Comparison of ENCODE assay signal across 28 cellular contexts in genomic region chr1:163161337-163161736, GRCh38.
"Had no signal": no experiment of that assay in that cellular context is flagged by ENCODE, and none has a peak within 500 bp of the region (broad histone marks: within the 10 kb centered on the region; RNA-seq: fewer than 3 reads in every experiment).

No MANE protein-coding gene starts in this region.

- H3K4me1 ChIP-seq: Peyer's patch had no signal

- H3K4me3 ChIP-seq: Peyer's patch, SJSA1 had no signal

- H3K27ac Mint-ChIP-seq: activated B cell treated with CpG ODN at 0.5 μM for 24 hours; activated CD4-positive, alpha-beta memory T cell treated with anti-CD3 and anti-CD28 coated beads, Interleukin-2, amount 10 ng/mL, durations not matched to agents 7 days and 5 days; activated naive CD8-positive, alpha-beta T cell treated with anti-CD3 and anti-CD28 coated beads for 36 hours; activated T-helper 1 cell treated with anti-CD3 and anti-CD28 coated beads, Interleukin-12 subunit alpha, Interleukin-12 subunit beta, Interleukin-2, Interleukin-4 antibody, amounts not matched to agents 30 ng/mL and 10 ng/mL and 1 ng/mL, durations not matched to agents 14 hours and 24 hours and 36 hours had no signal

- H3K9me3 Mint-ChIP-seq: activated CD4-positive, alpha-beta memory T cell treated with anti-CD3 and anti-CD28 coated beads, Interleukin-2, amount 10 ng/mL, durations not matched to agents 7 days and 5 days; activated T-helper 1 cell treated with anti-CD3 and anti-CD28 coated beads, Interleukin-12 subunit alpha, Interleukin-12 subunit beta, Interleukin-2, Interleukin-4 antibody, amounts not matched to agents 30 ng/mL and 10 ng/mL and 1 ng/mL, durations not matched to agents 14 hours and 24 hours and 36 hours had no signal

- H3K27ac ChIP-seq: Peyer's patch, SJSA1 had no signal

- H3K4me3 Mint-ChIP-seq: activated B cell treated with CpG ODN at 0.5 μM for 24 hours; activated CD4-positive, alpha-beta memory T cell treated with anti-CD3 and anti-CD28 coated beads, Interleukin-2, amount 10 ng/mL, durations not matched to agents 7 days and 5 days; activated naive CD8-positive, alpha-beta T cell treated with anti-CD3 and anti-CD28 coated beads for 36 hours; activated T-helper 1 cell treated with anti-CD3 and anti-CD28 coated beads, Interleukin-12 subunit alpha, Interleukin-12 subunit beta, Interleukin-2, Interleukin-4 antibody, amounts not matched to agents 30 ng/mL and 10 ng/mL and 1 ng/mL, durations not matched to agents 14 hours and 24 hours and 36 hours had no signal

- H3K4me1 Mint-ChIP-seq: activated B cell treated with CpG ODN at 0.5 μM for 24 hours; activated CD4-positive, alpha-beta memory T cell treated with anti-CD3 and anti-CD28 coated beads, Interleukin-2, amount 10 ng/mL, durations not matched to agents 7 days and 5 days; activated naive CD8-positive, alpha-beta T cell treated with anti-CD3 and anti-CD28 coated beads for 36 hours had no signal

- H3K27me3 Mint-ChIP-seq: activated B cell treated with CpG ODN at 0.5 μM for 24 hours; activated CD4-positive, alpha-beta memory T cell treated with anti-CD3 and anti-CD28 coated beads, Interleukin-2, amount 10 ng/mL, durations not matched to agents 7 days and 5 days; activated naive CD8-positive, alpha-beta T cell treated with anti-CD3 and anti-CD28 coated beads for 36 hours had no signal

- H3K36me3 ChIP-seq: Peyer's patch, SJSA1 had no signal

- H3K9me3 ChIP-seq: Peyer's patch, SJSA1 had no signal

- DNase-seq: activated B cell treated with CpG ODN at 0.5 μM for 24 hours; activated CD4-positive, alpha-beta memory T cell treated with anti-CD3 and anti-CD28 coated beads, Interleukin-2, amount 10 ng/mL, durations not matched to agents 7 days and 5 days; activated CD4-positive, alpha-beta T cell treated with anti-CD3 and anti-CD28 coated beads for 48 hours; activated CD4-positive, CD25-positive, alpha-beta regulatory T cell treated with anti-CD3 and anti-CD28 coated beads, Interleukin-2, amount 50 U/mL, for 72 hours; activated effector memory CD4-positive, alpha-beta T cell treated with Interleukin-2 at 50 U/mL for 16 hours; activated naive CD4-positive, alpha-beta T cell; activated naive CD4-positive, alpha-beta T cell treated with anti-CD3 and anti-CD28 coated beads, Interleukin-2, amount 50 U/mL, for 16 hours; activated naive CD8-positive, alpha-beta T cell treated with anti-CD3 and anti-CD28 coated beads for 36 hours; activated T-cell treated with anti-CD3 and anti-CD28 coated beads, Interleukin-2, amount 50 U/mL, for 1 hour; amniotic stem cell; aorta; KG1; MM.1S; NCI-H1092; NCI-H1436 treated with DMSO at 0.1 percent for 48 hours; NCI-H1694 treated with DMSO at 0.1 percent for 48 hours; NCI-H2029; NCI-H345; NCI-H524 treated with DMSO at 0.1 percent for 48 hours; Peyer's patch; RPMI8226; SHP77 treated with DMSO at 0.1 percent for 48 hours; SW 1271; T-helper 1 cell; T-helper 2 cell; T-helper 9 cell had no signal

- H3K27me3 ChIP-seq: Peyer's patch, SJSA1 had no signal
